Comparison of ENCODE assay signal across 18 cellular contexts in genomic region chr2:1649871-1650473, GRCh38.
"Had no signal": no experiment of that assay in that cellular context is flagged by ENCODE, and none has a peak within 500 bp of the region (broad histone marks: within the 10 kb centered on the region; RNA-seq: fewer than 3 reads in every experiment).

No MANE protein-coding gene starts in this region.

- H3K4me3 Mint-ChIP-seq: activated naive CD8-positive, alpha-beta T cell treated with anti-CD3 and anti-CD28 coated beads, Interleukin-2, amount 50 U/mL, for 24 hours; activated T-helper 17 cell treated with anti-CD3 and anti-CD28 coated beads, Interleukin-2, amount 50 U/mL, for 72 hours; neural crest cell; stimulated activated memory B cell treated with anti-CD40 and anti-IgM and Interleukin-4, amounts not matched to agents 10 μg/mL and 1 μg/mL and 100 μg/mL, for 72 hours had no signal

- H3K4me1 Mint-ChIP-seq: activated naive CD8-positive, alpha-beta T cell treated with anti-CD3 and anti-CD28 coated beads, Interleukin-2, amount 50 U/mL, for 24 hours; activated T-helper 17 cell treated with anti-CD3 and anti-CD28 coated beads, Interleukin-2, amount 50 U/mL, for 72 hours; neural crest cell; stimulated activated memory B cell treated with anti-CD40 and anti-IgM and Interleukin-4, amounts not matched to agents 10 μg/mL and 1 μg/mL and 100 μg/mL, for 72 hours had no signal

- H3K36me3 ChIP-seq: colonic mucosa, transverse colon had no signal

- H3K27me3 ChIP-seq: colonic mucosa, esophagus squamous epithelium, hepatocyte, ovary, transverse colon had no signal

- H3K27ac Mint-ChIP-seq: activated naive CD8-positive, alpha-beta T cell treated with anti-CD3 and anti-CD28 coated beads, Interleukin-2, amount 50 U/mL, for 24 hours; activated T-helper 17 cell treated with anti-CD3 and anti-CD28 coated beads, Interleukin-2, amount 50 U/mL, for 72 hours; stimulated activated memory B cell treated with anti-CD40 and anti-IgM and Interleukin-4, amounts not matched to agents 10 μg/mL and 1 μg/mL and 100 μg/mL, for 72 hours had no signal

- H3K9me3 ChIP-seq: colonic mucosa, esophagus squamous epithelium, ovary, transverse colon had no signal

- ATAC-seq: activated naive CD8-positive, alpha-beta T cell treated with anti-CD3 and anti-CD28 coated beads, Interleukin-2, amount 50 U/mL, for 24 hours; activated T-helper 17 cell treated with anti-CD3 and anti-CD28 coated beads, Interleukin-2, amount 50 U/mL, for 72 hours; left lobe of liver; SK-N-SH treated with all-trans-retinoic acid at 6 μM for 48 hours; stimulated activated memory B cell treated with anti-CD40 and anti-IgM and Interleukin-4, amounts not matched to agents 10 μg/mL and 1 μg/mL and 100 μg/mL, for 72 hours had no signal

- H3K27me3 Mint-ChIP-seq: activated naive CD8-positive, alpha-beta T cell treated with anti-CD3 and anti-CD28 coated beads, Interleukin-2, amount 50 U/mL, for 24 hours; stimulated activated memory B cell treated with anti-CD40 and anti-IgM and Interleukin-4, amounts not matched to agents 10 μg/mL and 1 μg/mL and 100 μg/mL, for 72 hours had no signal

- H3K9me3 Mint-ChIP-seq: activated naive CD8-positive, alpha-beta T cell treated with anti-CD3 and anti-CD28 coated beads, Interleukin-2, amount 50 U/mL, for 24 hours; activated T-helper 17 cell treated with anti-CD3 and anti-CD28 coated beads, Interleukin-2, amount 50 U/mL, for 72 hours; neural crest cell had no signal

- DNase-seq: activated CD4-positive, alpha-beta T cell treated with anti-CD3 and anti-CD28 coated beads, Interleukin-2, amount 50 U/mL, for 48 hours; activated naive CD4-positive, alpha-beta T cell treated with Interleukin-2 at 50 U/mL for 16 hours; activated naive CD8-positive, alpha-beta T cell treated with anti-CD3 and anti-CD28 coated beads, Interleukin-2, amount 50 U/mL, for 24 hours; caudate nucleus; colonic mucosa; esophagus squamous epithelium; mesenchymal stem cell; stimulated activated CD4-positive, alpha-beta T cell treated with anti-CD3 and anti-CD28 coated beads, Interleukin-2, amount 100 ng/mL, for 48 hours; T-helper 1 cell; transverse colon had no signal

- H3K4me1 ChIP-seq: colonic mucosa had no signal

- H3K36me3 Mint-ChIP-seq: stimulated activated memory B cell treated with anti-CD40 and anti-IgM and Interleukin-4, amounts not matched to agents 10 μg/mL and 1 μg/mL and 100 μg/mL, for 72 hours had no signal

- H3K27ac ChIP-seq: colonic mucosa, esophagus squamous epithelium, hepatocyte, ovary, VCaP had no signal

- H3K4me3 ChIP-seq: colonic mucosa, esophagus squamous epithelium, hepatocyte, ovary, transverse colon had no signal
